Comparison of ENCODE assay signal across 8 cellular contexts in genomic region chrX:71492086-71493065, GRCh38. TPM values are rescaled to one million over a fixed set of nuclear protein-coding genes. Genes with fewer than 3 reads are reported as not detected.
DNase-seq lines count a peak whose midpoint lies in the region; ATAC-seq, FAIRE-seq and TF ChIP-seq lines count a peak whose summit lies in the region.

No MANE protein-coding gene starts in this region.

- no peak for FAIRE-seq in frontal cortex (lab: Jason Lieb, UNC)

- H3K4me3 Mint-ChIP-seq in activated T-cell treated with anti-CD3 and anti-CD28 coated beads, Interleukin-2, amount 50 U/mL, for 4 hours: peak overlapping the region; percentile 85
- H3K4me3 Mint-ChIP-seq in mesothelial cell of epicardium: no peak overlapping the region

- no peak overlapping the region for H3K27ac Mint-ChIP-seq in mesothelial cell of epicardium

- peaks cover 6% of the 10 kb centered on the region for H3K36me3 Mint-ChIP-seq in activated T-cell treated with anti-CD3 and anti-CD28 coated beads, Interleukin-2, amount 50 U/mL, for 4 hours (ENCODE audit: insufficient read depth)
- H3K36me3 Mint-ChIP-seq in mesothelial cell of epicardium: peaks cover 9% of the 10 kb centered on the region

- H3K9me3 Mint-ChIP-seq in activated T-cell treated with anti-CD3 and anti-CD28 coated beads, Interleukin-2, amount 50 U/mL, for 4 hours: no peaks in the 10 kb centered on the region
- peaks cover 26% of the 10 kb centered on the region for H3K9me3 Mint-ChIP-seq in mesothelial cell of epicardium

- TF ChIP-seq CTCF in mesothelial cell of epicardium (IDR thresholded peaks at IDR 0.05; ENCODE audit: unreplicated experiment): no peak

- TF ChIP-seq POLR2A in GM18951 (IDR thresholded peaks at IDR 0.05; ENCODE audit: extremely low read depth, insufficient read depth, insufficient read length): peak; percentile 20

- intact Hi-C loops in sciatic nerve (cut with DNase I): no loop called here

- ATAC-seq in activated T-cell treated with anti-CD3 and anti-CD28 coated beads, Interleukin-2, amount 50 U/mL, for 4 hours: peak; percentile 84 to 87
- peak; percentile 81 for ATAC-seq in sciatic nerve

- in situ Hi-C loops in GM18951 (cut with MboI; ENCODE audit: low sequenced_read_pairs, unreplicated experiment): no loop called here

- H3K4me1 Mint-ChIP-seq in activated T-cell treated with anti-CD3 and anti-CD28 coated beads, Interleukin-2, amount 50 U/mL, for 4 hours (ENCODE audit: low read depth): peaks cover 11% of the 10 kb centered on the region
- H3K4me1 Mint-ChIP-seq in mesothelial cell of epicardium: no peaks in the 10 kb centered on the region

- peak; percentile 12 for DNase-seq in MV-4-11 (lab: John Stamatoyannopoulos, UW)
- peak; percentile 35 for DNase-seq in activated T-cell treated with anti-CD3 and anti-CD28 coated beads, Interleukin-2, amount 50 U/mL, for 4 hours
- DNase-seq in frontal cortex (ENCODE audit: low spot score in 2 of 2): peak; percentile 25 to 41
- DNase-seq in sciatic nerve (ENCODE audit: low spot score): peak; percentile 69
- no peak for DNase-seq in midbrain (lab: John Stamatoyannopoulos, UW)
- DNase-seq in T1000 (lab: John Stamatoyannopoulos, UW): no peak
- no peak for DNase-seq in mesothelial cell of epicardium (ENCODE audit: low spot score in 2 of 2, unreplicated experiment in 2 of 2)

- no peaks in the 10 kb centered on the region for H3K27me3 Mint-ChIP-seq in activated T-cell treated with anti-CD3 and anti-CD28 coated beads, Interleukin-2, amount 50 U/mL, for 4 hours (ENCODE audit: low read depth)
- H3K27me3 Mint-ChIP-seq in mesothelial cell of epicardium (ENCODE audit: low read depth): no peaks in the 10 kb centered on the region

RNA-seq across cellular contexts. Expression of gene OGT, which starts 40.5 kb away (rescaled TPM):
- 100 to 1,000 TPM; 150 to 198 (median 166) TPM for total RNA-seq in activated T-cell treated with anti-CD3 and anti-CD28 coated beads, Interleukin-2, amount 50 U/mL, for 4 hours
- total RNA-seq in frontal cortex (230 TPM), sciatic nerve (218 TPM), mesothelial cell of epicardium (201 to 206 TPM (median 202 TPM) in 3 replicates)

Comparison
In these comparisons a context has a peak if more than half of its experiments do, and no peak if none do; other contexts are left out.
1. DNase-seq: peak in MV-4-11 (single experiment), activated T-cell treated with anti-CD3 and anti-CD28 coated beads, Interleukin-2, amount 50 U/mL, for 4 hours (single experiment), frontal cortex (2 of 2) and sciatic nerve (single experiment); none in midbrain (single experiment), T1000 (single experiment) and mesothelial cell of epicardium (0 of 2).